ENCODE assay signal across 9 cellular contexts in the genomic region with DNA sequence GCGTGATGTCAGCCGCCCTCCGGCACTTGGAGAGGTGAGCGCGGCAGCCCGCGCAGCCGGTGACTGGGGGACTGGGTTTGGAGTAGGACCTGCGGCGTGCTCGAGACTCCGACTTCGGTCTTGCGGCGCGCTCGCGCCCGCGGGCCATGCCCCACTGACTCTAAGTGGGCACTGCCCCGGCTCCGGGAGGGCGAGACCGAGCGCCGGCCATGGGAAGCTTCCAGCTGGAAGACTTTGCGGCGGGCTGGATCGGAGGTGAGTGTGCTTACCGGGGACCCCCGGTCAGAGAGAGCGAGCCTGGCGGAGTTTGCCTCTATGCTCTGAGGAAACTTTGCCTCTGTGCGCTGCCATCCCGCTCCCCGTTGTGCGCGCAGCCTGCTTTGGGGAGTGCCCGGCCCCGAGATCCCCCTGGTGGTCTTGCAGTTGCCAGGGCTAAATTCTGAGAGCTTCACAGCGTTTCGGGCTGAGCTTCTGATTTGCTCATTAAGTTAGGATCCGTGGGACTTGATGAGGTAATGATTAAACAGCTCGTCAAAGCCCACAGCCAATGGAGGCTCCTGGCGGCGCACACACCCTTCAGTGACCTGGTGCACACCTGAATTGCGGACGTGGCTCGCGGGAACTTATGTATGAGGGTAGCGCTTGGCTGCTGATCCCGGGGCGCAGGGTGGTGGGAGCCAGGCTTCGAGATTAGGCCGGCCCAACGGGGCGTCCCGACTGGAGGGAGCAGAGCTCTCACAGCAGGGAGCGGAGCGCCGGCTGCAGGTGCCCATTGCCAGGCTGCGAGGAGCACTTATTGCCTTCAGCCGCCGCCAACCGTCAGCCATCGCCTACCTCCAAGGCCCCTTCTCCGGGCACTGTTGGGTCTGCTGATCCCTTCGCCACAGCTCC. TPM values are rescaled to one million over a fixed set of nuclear protein-coding genes. Genes with fewer than 3 reads are reported as not detected.
DNase-seq lines count a peak whose midpoint lies in the region; ATAC-seq, FAIRE-seq and TF ChIP-seq lines count a peak whose summit lies in the region.
"Had no signal": no experiment of that assay in that cellular context is flagged by ENCODE, and none has a peak within 500 bp of the region (broad histone marks: within the 10 kb centered on the region; RNA-seq: fewer than 3 reads in every experiment).

A gene with protein sequence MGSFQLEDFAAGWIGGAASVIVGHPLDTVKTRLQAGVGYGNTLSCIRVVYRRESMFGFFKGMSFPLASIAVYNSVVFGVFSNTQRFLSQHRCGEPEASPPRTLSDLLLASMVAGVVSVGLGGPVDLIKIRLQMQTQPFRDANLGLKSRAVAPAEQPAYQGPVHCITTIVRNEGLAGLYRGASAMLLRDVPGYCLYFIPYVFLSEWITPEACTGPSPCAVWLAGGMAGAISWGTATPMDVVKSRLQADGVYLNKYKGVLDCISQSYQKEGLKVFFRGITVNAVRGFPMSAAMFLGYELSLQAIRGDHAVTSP (plus strand): TSS at position 25 of the 891 bp plus-strand sequence. CDS start 185 bp downstream, at position 210.

- peak within 1 kb of the TSS; percentile 67 for H3K4me3 Mint-ChIP-seq in Calu3 (ENCODE audit: low read depth, unreplicated experiment)

- FAIRE-seq in kidney (lab: Jason Lieb, UNC) = no peak

- H3K4me1 Mint-ChIP-seq in Calu3 (ENCODE audit: low read depth, unreplicated experiment) = no peaks in the 10 kb centered on the region

- in situ Hi-C loops in brain microvascular endothelial cell (cut with HindIII; ENCODE audit: low pct_ligation_motif_present, low sequenced_read_pairs) = no loop called here

- CTCF ChIA-PET in Calu3 (lab: Charles Lee) = interaction anchor here (0.7 to 1.3 kb wide), 6 partner anchors 102 to 283 kb away, joined by 3 to 6 read pairs (median 4); no protein-coding TSS in a partner anchor

- H3K36me3 ChIP-seq in brain microvascular endothelial cell (replicated peaks) = no peaks in the 10 kb centered on the region
- H3K36me3 ChIP-seq in kidney (ENCODE audit: control insufficient read depth in 1 of 2, insufficient read depth in 2 of 2, low read length in 2 of 2) = no peaks in the 10 kb centered on the region

- H3K27ac Mint-ChIP-seq in Calu3 (ENCODE audit: unreplicated experiment) = no peak within 1 kb of the TSS

- peaks cover 89% of the 10 kb centered on the region for H3K27me3 Mint-ChIP-seq in Calu3 (ENCODE audit: unreplicated experiment)

- peak within 1 kb of the TSS; percentile 29 for H3K4me3 ChIP-seq in brain microvascular endothelial cell (ENCODE audit: low read depth, low read length)
- H3K4me3 ChIP-seq in kidney (ENCODE audit: low read length in 2 of 2) = peak within 1 kb of the TSS; percentile 61 to 73

- intact Hi-C loops in Calu3 (cut with micrococcal nuclease; ENCODE audit: unreplicated experiment) = loop anchor here (2.0 kb wide), 1 partner anchor 372 kb away; no protein-coding TSS in a partner anchor
- intact Hi-C loops in kidney (cut with DNase I) = no loop called here

- peaks cover 7 to 9% of the 10 kb centered on the region in 2 donors for H3K4me1 ChIP-seq in kidney (ENCODE audit: control insufficient read depth in 1 of 2, insufficient read depth in 1 of 2, low read depth in 1 of 2, low read length in 2 of 2)

- peak; percentile 78 for DNase-seq in Calu3
- peak; percentile 56 for DNase-seq in NCI-H2196 treated with DMSO at 0.1 percent for 48 hours (lab: John Stamatoyannopoulos, UW; ENCODE audit: unreplicated experiment)
- no peak for DNase-seq in brain microvascular endothelial cell
- peak; percentile 84 for DNase-seq in kidney
- DNase-seq in stimulated activated CD4-positive, alpha-beta T cell treated with anti-CD3 and anti-CD28 coated beads, Interleukin-4, amount 100 ng/mL, for 48 hours (ENCODE audit: low read depth in 2 of 2) = peak; percentile 20 to 32
- no peak for DNase-seq in cortex of kidney (lab: John Stamatoyannopoulos, UW)

- H3K9me3 Mint-ChIP-seq in Calu3 (ENCODE audit: low read depth, unreplicated experiment) = peaks cover 6% of the 10 kb centered on the region

- no TSS peak for BruUV-seq in Calu3 (replicated peaks; lab: Mats Ljungman, UMichigan)

- H3K27ac ChIP-seq in brain microvascular endothelial cell (no peak within 1 kb of the TSS), kidney (ENCODE audit: low read depth in 2 of 2, low read length in 2 of 2) (peak within 1 kb of the TSS; percentile 60 to 85)

- H3K9ac ChIP-seq in kidney (ENCODE audit: low read length in 2 of 2) = peak within 1 kb of the TSS in 1 of 2 donors; percentile 52

- TF ChIP-seq CTCF in Calu3 (IDR thresholded peaks at IDR 0.05; ENCODE audit: unreplicated experiment) = peak; percentile 66
- TF ChIP-seq CTCF in brain microvascular endothelial cell (IDR thresholded peaks at IDR 0.05; ENCODE audit: low read depth, low read length, missing control alignments) = no peak
- TF ChIP-seq CTCF in kidney (IDR thresholded peaks at IDR 0.05; ENCODE audit: borderline replicate concordance, extremely low read depth, insufficient read depth) = no peak

- ATAC-seq in GM21723 (IDR thresholded peaks at IDR 0.05; ENCODE audit: unreplicated experiment) (peak; percentile 22), GM21619 (IDR thresholded peaks at IDR 0.05; ENCODE audit: unreplicated experiment) (no peak)

- no peaks in the 10 kb centered on the region for H3K9me3 ChIP-seq in kidney (ENCODE audit: control insufficient read depth in 1 of 2, low read length in 2 of 2)

- peaks cover 24% of the 10 kb centered on the region for H3K27me3 ChIP-seq in brain microvascular endothelial cell (replicated peaks)

- peaks cover 14% of the 10 kb centered on the region for H3K36me3 Mint-ChIP-seq in Calu3 (ENCODE audit: insufficient read depth, unreplicated experiment)

RNA-seq across cellular contexts. Expression of the gene that starts here (rescaled TPM):
- total RNA-seq in Calu3 (2022) = not detected in 2 replicates
- 1.7 TPM for total RNA-seq in kidney
- 10.4 TPM for polyA plus RNA-seq in kidney (ENCODE audit: insufficient read depth, low read depth, low replicate concordance)
- total RNA-seq: RPMI7951 had no signal

Comparison
In these comparisons a context has a peak if more than half of its experiments do, and no peak if none do; other contexts are left out.
1. Peak in DNase-seq in Calu3; RNA of the gene not detected or under 1 TPM.
2. DNase-seq: peak in NCI-H2196 treated with DMSO at 0.1 percent for 48 hours (single experiment), kidney (single experiment) and stimulated activated CD4-positive, alpha-beta T cell treated with anti-CD3 and anti-CD28 coated beads, Interleukin-4, amount 100 ng/mL, for 48 hours (2 of 2); none in brain microvascular endothelial cell (single experiment) and cortex of kidney (single experiment).